ENCODE assay signal across 13 cellular contexts in genomic region chr5:124922255-124922975, GRCh38.
DNase-seq lines count a peak whose midpoint lies in the region; ATAC-seq and TF ChIP-seq lines count a peak whose summit lies in the region.
"Had no signal": no experiment of that assay in that cellular context is flagged by ENCODE, and none has a peak within 500 bp of the region (broad histone marks: within the 10 kb centered on the region; RNA-seq: fewer than 3 reads in every experiment).

No MANE protein-coding gene starts in this region.

- no peak overlapping the region for H3K4me2 ChIP-seq in mesendoderm (ENCODE audit: low read length)

- H3K4me1 Mint-ChIP-seq in CD8-positive, alpha-beta T cell (ENCODE audit: low read depth): no peaks in the 10 kb centered on the region
- H3K4me1 Mint-ChIP-seq: CD4-positive, CD25-positive, alpha-beta regulatory T cell had no signal

- POLR2A ChIA-PET in CD8-positive, alpha-beta T cell (lab: Charles Lee): no interaction called here

- ATAC-seq in GM18502 (IDR thresholded peaks at IDR 0.05; ENCODE audit: poor library complexity, unreplicated experiment): peak; percentile 15
- ATAC-seq in HG02798 (IDR thresholded peaks at IDR 0.05; ENCODE audit: poor library complexity, unreplicated experiment): peak; percentile 14
- ATAC-seq in CD8-positive, alpha-beta T cell: no peak
- ATAC-seq in GM21360 (IDR thresholded peaks at IDR 0.05; ENCODE audit: unreplicated experiment): no peak
- ATAC-seq: activated CD8-positive, alpha-beta T cell treated with anti-CD3 and anti-CD28 coated beads, Interleukin-2, amount 10 ng/mL, durations not matched to agents 7 days and 5 days; left lobe of liver had no signal

- H3K27me3 ChIP-seq in mesendoderm (ENCODE audit: insufficient read depth, low read length, poor library complexity): no peaks in the 10 kb centered on the region
- no peaks in the 10 kb centered on the region for H3K27me3 ChIP-seq in CD8-positive, alpha-beta T cell (ENCODE audit: insufficient read depth, low read length)

- H3K4me1 ChIP-seq in mesendoderm (ENCODE audit: control insufficient read depth, low read depth, low read length): peaks cover 12% of the 10 kb centered on the region
- H3K4me1 ChIP-seq in CD8-positive, alpha-beta T cell (ENCODE audit: insufficient read depth, low read length): no peaks in the 10 kb centered on the region

- peak; percentile 81 for DNase-seq in mesendoderm
- no peak for DNase-seq in CD8-positive, alpha-beta T cell
- no peak for DNase-seq in DMS 273 treated with DMSO at 0.1 percent for 48 hours (lab: John Stamatoyannopoulos, UW)
- no peak for DNase-seq in AG08395 (ENCODE audit: low spot score)
- DNase-seq: activated CD8-positive, alpha-beta T cell treated with anti-CD3 and anti-CD28 coated beads, Interleukin-2, amount 10 ng/mL, durations not matched to agents 7 days and 5 days; activated naive CD4-positive, alpha-beta T cell treated with anti-CD3 and anti-CD28 coated beads, Interleukin-2, amount 50 U/mL, for 16 hours; CD4-positive, CD25-positive, alpha-beta regulatory T cell; T-helper 2 cell had no signal

- H2AK5ac ChIP-seq in mesendoderm (ENCODE audit: low read length): peak overlapping the region; percentile 5

- H3K4me3 Mint-ChIP-seq in CD8-positive, alpha-beta T cell: no peak overlapping the region
- H3K4me3 Mint-ChIP-seq: activated CD8-positive, alpha-beta T cell treated with anti-CD3 and anti-CD28 coated beads, Interleukin-2, amount 10 ng/mL, durations not matched to agents 7 days and 5 days; CD4-positive, CD25-positive, alpha-beta regulatory T cell had no signal

- CTCF ChIA-PET in CD8-positive, alpha-beta T cell (lab: Charles Lee): no interaction called here

- peak overlapping the region; percentile 10 for H2BK5ac ChIP-seq in mesendoderm (ENCODE audit: low read length)

- intact Hi-C loops in CD8-positive, alpha-beta T cell (cut with DNase I, micrococcal nuclease): no loop called here

- H3K27ac ChIP-seq in VCaP (peak overlapping the region; percentile 47), mesendoderm (ENCODE audit: low read depth, low read length) (no peak overlapping the region)
- H3K27ac ChIP-seq in CD8-positive, alpha-beta T cell (ENCODE audit: low read depth, low read length): no peak overlapping the region

- H3K36me3 Mint-ChIP-seq in CD8-positive, alpha-beta T cell: no peaks in the 10 kb centered on the region
- H3K36me3 Mint-ChIP-seq: CD4-positive, CD25-positive, alpha-beta regulatory T cell had no signal

- H3K79me2 ChIP-seq in mesendoderm (ENCODE audit: control insufficient read depth, insufficient read depth, low read length): no peaks in the 10 kb centered on the region

- H4K8ac ChIP-seq in mesendoderm (ENCODE audit: low read depth, low read length): peak overlapping the region; percentile 13

- peak overlapping the region; percentile 97 for H2BK15ac ChIP-seq in mesendoderm (replicated peaks; ENCODE audit: low read depth)

- no peaks in the 10 kb centered on the region for H3K36me3 ChIP-seq in mesendoderm (ENCODE audit: control insufficient read depth, insufficient read depth, low read length)
- H3K36me3 ChIP-seq in CD8-positive, alpha-beta T cell (ENCODE audit: insufficient read depth, low read length): no peaks in the 10 kb centered on the region

- H3K9me3 ChIP-seq in CD8-positive, alpha-beta T cell (ENCODE audit: low read length): no peaks in the 10 kb centered on the region

- no peaks in the 10 kb centered on the region for H3K79me1 ChIP-seq in mesendoderm (ENCODE audit: low read length)

- peak overlapping the region; percentile 8 for H3K9ac ChIP-seq in mesendoderm (ENCODE audit: low read length)

- peak overlapping the region; percentile 64 for H3K18ac ChIP-seq in mesendoderm (ENCODE audit: low read length)

- H3K23ac ChIP-seq in mesendoderm (ENCODE audit: low read length): no peak overlapping the region

- WGBS in mesendoderm (ENCODE audit: extremely low coverage, insufficient coverage, low lambda C conversion rate): no CpG with 5 or more reads among the region's 6 CpGs

- H3K27me3 Mint-ChIP-seq in CD8-positive, alpha-beta T cell (ENCODE audit: low read depth): no peaks in the 10 kb centered on the region
- H3K27me3 Mint-ChIP-seq: CD4-positive, CD25-positive, alpha-beta regulatory T cell had no signal

- no peak overlapping the region for H3K4ac ChIP-seq in mesendoderm (ENCODE audit: low read depth, low read length)

- no peak overlapping the region for H2BK120ac ChIP-seq in mesendoderm (ENCODE audit: low read depth, low read length)

- H3K9me3 Mint-ChIP-seq in CD8-positive, alpha-beta T cell: no peaks in the 10 kb centered on the region

- no peak overlapping the region for H4K5ac ChIP-seq in mesendoderm (ENCODE audit: low read length)

- peak overlapping the region; percentile 9 for H3K56ac ChIP-seq in mesendoderm (ENCODE audit: low read length)

- no peak for TF ChIP-seq CTCF in VCaP (conservative IDR thresholded peaks at IDR 0.05)
- no peak for TF ChIP-seq CTCF in CD8-positive, alpha-beta T cell (IDR thresholded peaks at IDR 0.05)

- H3K27ac Mint-ChIP-seq in CD8-positive, alpha-beta T cell: no peak overlapping the region
- H3K27ac Mint-ChIP-seq: activated CD8-positive, alpha-beta T cell treated with anti-CD3 and anti-CD28 coated beads, Interleukin-2, amount 10 ng/mL, durations not matched to agents 7 days and 5 days; CD4-positive, CD25-positive, alpha-beta regulatory T cell had no signal

- H3K4me3 ChIP-seq in mesendoderm (ENCODE audit: low read length): no peak overlapping the region
- no peak overlapping the region for H3K4me3 ChIP-seq in CD8-positive, alpha-beta T cell (ENCODE audit: low read depth, low read length)

Comparison
In these comparisons a context has a peak if more than half of its experiments do, and no peak if none do; other contexts are left out.
1. ATAC-seq: peak in GM18502 (single experiment) and HG02798 (single experiment); none in CD8-positive, alpha-beta T cell (single experiment) and GM21360 (single experiment).